ENCODE assay signal across 1 cellular context in the genomic region with DNA sequence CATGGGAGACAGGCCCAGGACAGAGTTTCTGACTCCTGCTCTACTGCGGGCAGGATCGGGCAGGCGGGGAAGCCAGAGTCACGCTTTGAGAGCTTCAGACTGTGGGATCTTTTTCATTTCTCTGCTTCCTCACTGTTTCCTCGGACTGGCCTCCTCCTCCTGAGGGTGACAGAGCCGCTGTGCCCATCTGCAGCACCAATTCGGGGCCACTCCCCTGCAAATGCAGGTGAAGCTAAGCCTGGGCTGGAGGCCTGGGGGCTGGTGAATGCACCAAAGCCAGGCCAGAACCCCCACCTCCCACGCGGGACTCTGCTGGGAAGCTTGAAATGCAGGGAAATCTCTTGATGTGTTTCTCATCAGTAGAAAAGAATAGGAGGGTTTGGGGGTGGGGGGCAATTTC.
TF ChIP-seq lines count a peak whose summit lies in the region.

No MANE protein-coding gene starts in this region.

TF ChIP-seq in H1, 55 proteins besides CTCF, POLR2A, EP300 and RAD21 (continued from another document):
- TF ChIP-seq HDAC2 (IDR thresholded peaks at IDR 0.05; ENCODE audit: borderline replicate concordance in 1 of 2, low read depth in 2 of 2, low read length in 2 of 2) (no peak), RBBP5 (IDR thresholded peaks at IDR 0.05; ENCODE audit: borderline replicate concordance, low read depth, low read length) (no peak), FOSL1 (IDR thresholded peaks at IDR 0.05; ENCODE audit: insufficient read depth, low read depth, low read length) (no peak), CHD7 (IDR thresholded peaks at IDR 0.05; ENCODE audit: insufficient replicate concordance, low read length) (no peak), SP4 (IDR thresholded peaks at IDR 0.05; ENCODE audit: low read length) (no peak), EZH2 (IDR thresholded peaks at IDR 0.05; ENCODE audit: low read depth, low read length, severe bottlenecking) (no peak)
